ENCODE assay signal across 11 cellular contexts in genomic region chr18:57434177-57434535, GRCh38. TPM values are rescaled to one million over a fixed set of nuclear protein-coding genes. Genes with fewer than 3 reads are reported as not detected.
DNase-seq lines count a peak whose midpoint lies in the region; ATAC-seq and TF ChIP-seq lines count a peak whose summit lies in the region.
"Had no signal": no experiment of that assay in that cellular context is flagged by ENCODE, and none has a peak within 500 bp of the region (broad histone marks: within the 10 kb centered on the region; RNA-seq: fewer than 3 reads in every experiment).

No MANE protein-coding gene starts in this region.

- peaks cover 21% of the 10 kb centered on the region for H3K9me3 Mint-ChIP-seq in activated CD4-positive, alpha-beta T cell treated with anti-CD3 and anti-CD28 coated beads, Interleukin-2, amount 10 ng/mL, durations not matched to agents 24 days and 14 days

- H3K4me1 ChIP-seq in fibroblast of lung (ENCODE audit: control insufficient read depth, extremely low read depth, insufficient read depth, low read length) (peaks cover 5% of the 10 kb centered on the region), skeletal muscle tissue (ENCODE audit: control insufficient read depth in 3 of 3, insufficient read depth in 3 of 3, low read length in 3 of 3) (peaks cover 33 to 54% (median 42%) of the 10 kb centered on the region in 3 donors), uterus (peaks cover 0 to 12% of the 10 kb centered on the region in 2 donors)

- H3K27ac Mint-ChIP-seq in activated CD4-positive, alpha-beta T cell treated with anti-CD3 and anti-CD28 coated beads, Interleukin-2, amount 10 ng/mL, durations not matched to agents 24 days and 14 days = peak overlapping the region; percentile 25

- H3K9ac ChIP-seq in fibroblast of lung (ENCODE audit: insufficient read depth, low read length) = no peak overlapping the region
- no peak overlapping the region for H3K9ac ChIP-seq in skeletal muscle tissue (ENCODE audit: low read depth in 1 of 3, low read length in 3 of 3)

- TF ChIP-seq CTCF in fibroblast of lung (conservative IDR thresholded peaks at IDR 0.05 in 1 of 2, IDR thresholded peaks at IDR 0.05 in 1 of 2; ENCODE audit: low read depth in 1 of 2, low read length in 2 of 2) (no peak), uterus (IDR thresholded peaks at IDR 0.05) (no peak)

- H3K27ac ChIP-seq in fibroblast of lung (ENCODE audit: insufficient read depth, low read length) (no peak overlapping the region), skeletal muscle tissue (ENCODE audit: low read depth, low read length) (no peak overlapping the region), uterus (no peak overlapping the region)

- intact Hi-C loops in activated CD4-positive, alpha-beta T cell treated with anti-CD3 and anti-CD28 coated beads, Interleukin-2, amount 10 ng/mL, durations not matched to agents 24 days and 14 days (cut with micrococcal nuclease) = loop anchor here (5.0 kb wide), 1 partner anchor 82 kb away; the partner anchor contains the start of gene ST8SIA3
- intact Hi-C loops in uterus (cut with DNase I; ENCODE audit: low total_unique reads) = loop anchor here (10.0 kb wide), 1 partner anchor 681 kb away; no protein-coding TSS in a partner anchor

- ATAC-seq in GM18511 (IDR thresholded peaks at IDR 0.05; ENCODE audit: unreplicated experiment) = no peak

- H3K36me3 Mint-ChIP-seq in activated CD4-positive, alpha-beta T cell treated with anti-CD3 and anti-CD28 coated beads, Interleukin-2, amount 10 ng/mL, durations not matched to agents 24 days and 14 days (ENCODE audit: low read depth) = peaks cover 14% of the 10 kb centered on the region

- H3K27me3 ChIP-seq in fibroblast of lung (ENCODE audit: control insufficient read depth, insufficient read depth, low read length) (peaks cover 80% of the 10 kb centered on the region), skeletal muscle tissue (ENCODE audit: control insufficient read depth in 3 of 3, insufficient read depth in 3 of 3, low read length in 3 of 3) (peaks cover 82 to 92% (median 88%) of the 10 kb centered on the region in 3 donors), uterus (peaks cover 31 to 75% of the 10 kb centered on the region in 2 donors)

- H3K9me3 ChIP-seq in fibroblast of lung (ENCODE audit: control insufficient read depth, insufficient read depth, low read depth, low read length) (no peaks in the 10 kb centered on the region), skeletal muscle tissue (ENCODE audit: control insufficient read depth in 3 of 3, low read length in 3 of 3) (no peaks in the 10 kb centered on the region), uterus (no peaks in the 10 kb centered on the region)

- no peak overlapping the region for H3K4me3 ChIP-seq in fibroblast of lung (replicated peaks in 1 of 4; ENCODE audit: control extremely low read depth in 1 of 4, insufficient read depth in 1 of 4, low read depth in 3 of 4, low read length in 4 of 4)
- H3K4me3 ChIP-seq in skeletal muscle tissue (ENCODE audit: low read length in 3 of 3) = peak overlapping the region in 2 of 3 donors; percentile 67 to 70
- H3K4me3 ChIP-seq in uterus = peak overlapping the region in 1 of 2 donors; percentile 45

- H3K79me2 ChIP-seq in fibroblast of lung (ENCODE audit: control insufficient read depth, insufficient read depth, low read length) = no peaks in the 10 kb centered on the region

- DNase-seq in activated CD4-positive, alpha-beta T cell treated with anti-CD3 and anti-CD28 coated beads, Interleukin-2, amount 10 ng/mL, durations not matched to agents 24 days and 14 days = peak; percentile 55
- no peak for DNase-seq in activated CD4-positive, alpha-beta T cell treated with anti-CD3 and anti-CD28 coated beads for 1 hour
- DNase-seq in NCI-H2227 treated with DMSO at 0.1 percent for 48 hours (lab: John Stamatoyannopoulos, UW) (peak; percentile 44), fibroblast of lung (ENCODE audit: low read depth in 2 of 2) (no peak), AML-193 (lab: John Stamatoyannopoulos, UW) (no peak), uterus (no peak)
- DNase-seq: activated effector memory CD4-positive, alpha-beta T cell treated with anti-CD3 and anti-CD28 coated beads, Interleukin-2, amount 50 U/mL, for 16 hours; DND-41; stimulated activated naive CD4-positive, alpha-beta T cell had no signal

- no peak overlapping the region for H2AFZ ChIP-seq in fibroblast of lung (ENCODE audit: low read length)

- H4K20me1 ChIP-seq in fibroblast of lung (ENCODE audit: control insufficient read depth, extremely low read depth, insufficient read depth, low read length) = no peaks in the 10 kb centered on the region

- peaks cover 86% of the 10 kb centered on the region for H3K27me3 Mint-ChIP-seq in activated CD4-positive, alpha-beta T cell treated with anti-CD3 and anti-CD28 coated beads, Interleukin-2, amount 10 ng/mL, durations not matched to agents 24 days and 14 days

- H3K36me3 ChIP-seq in fibroblast of lung (ENCODE audit: control insufficient read depth, insufficient read depth, low read length) (no peaks in the 10 kb centered on the region), skeletal muscle tissue (ENCODE audit: control insufficient read depth in 3 of 3, insufficient read depth in 3 of 3, low read length in 3 of 3) (no peaks in the 10 kb centered on the region), uterus (no peaks in the 10 kb centered on the region)

- no peak for TF ChIP-seq POLR2A in uterus (IDR thresholded peaks at IDR 0.05)

- H3K4me2 ChIP-seq in fibroblast of lung (ENCODE audit: extremely low read depth, insufficient read depth, low read length) = peak overlapping the region; percentile 85

- peak overlapping the region; percentile 23 for H3K4me3 Mint-ChIP-seq in activated CD4-positive, alpha-beta T cell treated with anti-CD3 and anti-CD28 coated beads, Interleukin-2, amount 10 ng/mL, durations not matched to agents 24 days and 14 days

- peaks cover 23% of the 10 kb centered on the region for H3K4me1 Mint-ChIP-seq in activated CD4-positive, alpha-beta T cell treated with anti-CD3 and anti-CD28 coated beads, Interleukin-2, amount 10 ng/mL, durations not matched to agents 24 days and 14 days

RNA-seq across cellular contexts. Expression of gene ONECUT2, which starts 1.0 kb away (rescaled TPM):
- not detected in 2 replicates for total RNA-seq in activated CD4-positive, alpha-beta T cell treated with anti-CD3 and anti-CD28 coated beads, Interleukin-2, amount 10 ng/mL, durations not matched to agents 24 days and 14 days
- total RNA-seq in fibroblast of lung (under 0.01 TPM in 2 replicates), skeletal muscle tissue (not detected), uterus (under 1 TPM in 1 of 4 donors, not detected in 3; 0.07 TPM)
- polyA plus RNA-seq in fibroblast of lung = under 0.01 and 0.01 TPM in 2 replicates
- 0.01 TPM in 1 of 2 replicates, not detected in the other for polyA plus RNA-seq in fibroblast of lung (2012)
- polyA minus RNA-seq in fibroblast of lung (ENCODE audit: low replicate concordance) = not detected in 2 replicates

Comparison
In these comparisons a context has a peak if more than half of its experiments do, and no peak if none do; other contexts are left out.
1. DNase-seq: peak in activated CD4-positive, alpha-beta T cell treated with anti-CD3 and anti-CD28 coated beads, Interleukin-2, amount 10 ng/mL, durations not matched to agents 24 days and 14 days (single experiment) and NCI-H2227 treated with DMSO at 0.1 percent for 48 hours (single experiment); none in activated CD4-positive, alpha-beta T cell treated with anti-CD3 and anti-CD28 coated beads for 1 hour (single experiment), fibroblast of lung (0 of 2), AML-193 (0 of 2) and uterus (0 of 2).
2. H3K4me3 ChIP-seq: peak in skeletal muscle tissue (2 of 3); none in fibroblast of lung (0 of 4).